In genomic region chr11:131228378-131228777, GRCh38 we compare ENCODE assay signal across 30 cellular contexts.
"Had no signal": no experiment of that assay in that cellular context is flagged by ENCODE, and none has a peak within 500 bp of the region (broad histone marks: within the 10 kb centered on the region; RNA-seq: fewer than 3 reads in every experiment).

No MANE protein-coding gene starts in this region.

- DNase-seq: activated B cell treated with CpG ODN at 0.5 μM for 24 hours; activated CD4-positive, alpha-beta T cell treated with anti-CD3 and anti-CD28 coated beads for 48 hours; activated CD4-positive, alpha-beta T cell treated with anti-CD3 and anti-CD28 coated beads, Interleukin-2, amount 50 U/mL, for 1 hour; activated CD4-positive, alpha-beta T cell treated with anti-CD3 and anti-CD28 coated beads, Interleukin-2, amount 50 U/mL, for 48 hours; activated CD8-positive, alpha-beta memory T cell treated with anti-CD3 and anti-CD28 coated beads, Interleukin-2, amount 50 U/mL, for 48 hours; activated CD8-positive, alpha-beta T cell treated with anti-CD3 and anti-CD28 coated beads, Interleukin-2, amount 10 ng/mL, durations not matched to agents 7 days and 5 days; activated gamma-delta T cell; activated naive CD4-positive, alpha-beta T cell; activated naive CD4-positive, alpha-beta T cell treated with anti-CD3 and anti-CD28 coated beads, Interleukin-2, amount 10 ng/mL, durations not matched to agents 7 days and 5 days; activated naive CD8-positive, alpha-beta T cell treated with anti-CD3 and anti-CD28 coated beads, Interleukin-2, amount 10 ng/mL, durations not matched to agents 7 days and 5 days; activated T-cell treated with anti-CD3 and anti-CD28 coated beads for 4 hours; activated T-cell treated with anti-CD3 and anti-CD28 coated beads, Interleukin-2, amount 50 U/mL, for 24 hours; activated T-cell treated with anti-CD3 and anti-CD28 coated beads, Interleukin-2, amount 50 U/mL, for 72 hours; brain microvascular endothelial cell; dorsolateral prefrontal cortex; effector memory CD8-positive, alpha-beta T cell; erythroblast; foreskin keratinocyte; gastrocnemius medialis; glutamatergic neuron; heart left ventricle; T-helper 17 cell; T1000; WERI-Rb-1 had no signal

- ATAC-seq: activated CD4-positive, CD25-positive, alpha-beta regulatory T cell treated with anti-CD3 and anti-CD28 coated beads, Interleukin-2, amount 50 U/mL, for 24 hours; activated CD8-positive, alpha-beta T cell treated with anti-CD3 and anti-CD28 coated beads, Interleukin-2, amount 10 ng/mL, durations not matched to agents 7 days and 5 days; activated naive CD4-positive, alpha-beta T cell treated with anti-CD3 and anti-CD28 coated beads, Interleukin-2, amount 50 U/mL, for 72 hours; activated T-cell treated with anti-CD3 and anti-CD28 coated beads, Interleukin-2, amount 50 U/mL, for 72 hours; effector memory CD8-positive, alpha-beta T cell; foreskin keratinocyte; gastrocnemius medialis; heart left ventricle; T-helper 17 cell had no signal

- H3K4me3 ChIP-seq: ascending aorta, coronary artery, dorsolateral prefrontal cortex, esophagus muscularis mucosa, gastrocnemius medialis, heart left ventricle had no signal

- FAIRE-seq: bronchial epithelial cell had no signal
